In genomic region chr4:158624889-158625478, GRCh38 we compare ENCODE assay signal across 1 cellular context.
TF ChIP-seq lines count a peak whose summit lies in the region.

No MANE protein-coding gene starts in this region.

TF ChIP-seq in HepG2, 621 proteins besides CTCF, POLR2A, EP300 and RAD21 (continued from another document):
- 0 out of 2 replicates have a peak, but pooled peaks have one; percentile 23 for TF ChIP-seq TEF (CRISPR knock-in tag; IDR thresholded peaks at IDR 0.05)
- TF ChIP-seq FOXP4 (CRISPR knock-in tag; IDR thresholded peaks at IDR 0.05), result no peak
- no peak for TF ChIP-seq THRA (CRISPR knock-in tag; IDR thresholded peaks at IDR 0.05; ENCODE audit: borderline replicate concordance)
- TF ChIP-seq ZNF720 (CRISPR knock-in tag; IDR thresholded peaks at IDR 0.05), result no peak
- no peak for TF ChIP-seq ZNF773 (CRISPR knock-in tag; IDR thresholded peaks at IDR 0.05; ENCODE audit: borderline replicate concordance)
- TF ChIP-seq CEBPG (CRISPR knock-in tag; IDR thresholded peaks at IDR 0.05), result no peak
- peak; percentile 78 for TF ChIP-seq SMC3 (IDR thresholded peaks at IDR 0.05; ENCODE audit: low read length)
- TF ChIP-seq ZBTB8A (CRISPR knock-in tag; IDR thresholded peaks at IDR 0.05; ENCODE audit: borderline replicate concordance, low read depth), result no peak
